ENCODE assay signal across 10 cellular contexts in the genomic region with DNA sequence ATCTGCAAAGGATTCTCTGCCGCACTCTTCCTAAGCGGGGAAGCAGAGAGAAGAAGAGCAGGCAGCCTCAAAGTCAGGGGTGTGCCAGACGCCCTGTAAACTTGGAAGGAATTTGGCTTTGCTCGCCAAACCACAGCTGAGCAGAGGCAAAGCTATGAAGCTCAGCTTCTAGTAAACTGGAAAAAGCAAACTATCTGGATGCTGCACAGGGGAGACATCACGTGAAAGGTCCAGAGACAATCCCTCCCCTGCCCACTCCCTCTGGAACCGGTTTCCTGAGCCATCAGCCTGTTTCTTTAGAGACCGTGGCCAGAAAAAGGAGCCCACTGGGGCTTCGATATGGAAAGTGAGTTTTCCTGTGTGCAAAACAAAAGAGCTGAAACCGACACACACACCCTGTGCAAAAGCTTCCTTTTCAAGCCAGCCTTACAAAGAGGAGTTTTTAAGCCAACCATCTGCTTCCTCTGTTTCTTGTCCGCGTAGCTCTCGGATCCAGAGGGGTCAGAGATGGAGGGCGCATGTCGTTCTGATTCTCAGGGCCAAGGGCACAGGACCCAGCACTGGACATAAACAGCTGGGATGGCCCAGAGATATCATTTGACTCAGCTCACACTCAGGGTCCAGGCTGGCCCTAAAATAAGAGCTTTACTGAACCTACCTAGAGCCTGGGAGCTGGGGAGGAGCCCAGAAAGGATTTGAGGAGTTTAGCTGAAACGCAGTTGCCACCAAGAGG. TPM values are rescaled to one million over a fixed set of nuclear protein-coding genes. Genes with fewer than 3 reads are reported as not detected.
DNase-seq lines count a peak whose midpoint lies in the region; ATAC-seq and TF ChIP-seq lines count a peak whose summit lies in the region.
"Had no signal": no experiment of that assay in that cellular context is flagged by ENCODE, and none has a peak within 500 bp of the region (broad histone marks: within the 10 kb centered on the region; RNA-seq: fewer than 3 reads in every experiment).

No MANE protein-coding gene starts in this region.

- H3K9me3 ChIP-seq in esophagus (ENCODE audit: control insufficient read depth in 2 of 2, insufficient read depth in 1 of 2, low read depth in 1 of 2, low read length in 1 of 2) (no peaks in the 10 kb centered on the region), upper lobe of right lung (no peaks in the 10 kb centered on the region)

- H3K27me3 ChIP-seq in esophagus (ENCODE audit: control insufficient read depth in 1 of 2, insufficient read depth in 2 of 2, low read length in 2 of 2) (no peaks in the 10 kb centered on the region), upper lobe of right lung (no peaks in the 10 kb centered on the region)

- H3K27ac ChIP-seq in esophagus (ENCODE audit: low read depth in 2 of 2, low read length in 1 of 2) = peak overlapping the region; percentile 16 to 53
- H3K27ac ChIP-seq in upper lobe of right lung = peak overlapping the region; percentile 49

- CTCF ChIA-PET in activated CD4-positive, alpha-beta T cell treated with anti-CD3 and anti-CD28 coated beads for 36 hours (lab: Charles Lee) = interaction anchor here (0.6 to 0.8 kb wide), 3 partner anchors 85 to 1355 kb away, joined by 3 read pairs; no protein-coding TSS in a partner anchor
- CTCF ChIA-PET in GM10248 (lab: Yijun Ruan, JAX) = interaction anchor here (1.3 to 1.5 kb wide), 2 partner anchors 9 to 108 kb away, joined by 3 to 4 read pairs; no protein-coding TSS in a partner anchor

- H3K4me1 ChIP-seq in esophagus (ENCODE audit: control insufficient read depth in 2 of 2, insufficient read depth in 2 of 2, low read length in 1 of 2) (peaks cover 2 to 4% of the 10 kb centered on the region in 2 donors), upper lobe of right lung (peaks cover 26% of the 10 kb centered on the region)

- H3K36me3 ChIP-seq in esophagus (ENCODE audit: control insufficient read depth in 2 of 2, insufficient read depth in 2 of 2, low read length in 1 of 2) = peaks cover 0 to 2% of the 10 kb centered on the region in 2 donors
- H3K36me3 ChIP-seq in upper lobe of right lung = no peaks in the 10 kb centered on the region

- peak; percentile 33 for ATAC-seq in activated CD4-positive, alpha-beta T cell treated with anti-CD3 and anti-CD28 coated beads for 36 hours
- no peak for ATAC-seq in upper lobe of right lung

- no peak for TF ChIP-seq CTCF in upper lobe of right lung (IDR thresholded peaks at IDR 0.05)
- no peak for TF ChIP-seq CTCF in GM10248 (IDR thresholded peaks at IDR 0.05; ENCODE audit: control extremely low read depth, extremely low read depth, low read depth, missing control alignments)

- POLR2A ChIA-PET in activated CD4-positive, alpha-beta T cell treated with anti-CD3 and anti-CD28 coated beads for 36 hours (lab: Charles Lee) = interaction anchor here (0.5 to 0.7 kb wide), 2 partner anchors 38 to 533 kb away, joined by 4 read pairs; no protein-coding TSS in a partner anchor
- POLR2A ChIA-PET in GM10248 (lab: Yijun Ruan, JAX) = no interaction called here

- H3K27me3 Mint-ChIP-seq in activated CD4-positive, alpha-beta T cell treated with anti-CD3 and anti-CD28 coated beads for 36 hours = no peaks in the 10 kb centered on the region

- peaks cover 1% of the 10 kb centered on the region for H3K4me1 Mint-ChIP-seq in activated CD4-positive, alpha-beta T cell treated with anti-CD3 and anti-CD28 coated beads for 36 hours

- 26 to 38% methylated on average over 15 of the region's 15 CpGs for WGBS in esophagus, 2 donors

- DNase-seq in activated CD4-positive, alpha-beta T cell treated with anti-CD3 and anti-CD28 coated beads for 36 hours = no peak
- no peak for DNase-seq in activated CD4-positive, alpha-beta T cell treated with anti-CD3 and anti-CD28 coated beads, Interleukin-2, amount 50 U/mL, for 1 hour
- DNase-seq in mucosa of gallbladder (ENCODE audit: low spot score) (peak; percentile 73), upper lobe of right lung (no peak), NCI-H2029 (lab: John Stamatoyannopoulos, UW) (no peak), GM10248 (ENCODE audit: extremely low spot score) (no peak)
- DNase-seq in activated CD8-positive, alpha-beta memory T cell treated with anti-CD3 and anti-CD28 coated beads, Interleukin-2, amount 50 U/mL, for 4 hours = no peak
- DNase-seq: 8988T, substantia nigra had no signal

- H3K27ac Mint-ChIP-seq in activated CD4-positive, alpha-beta T cell treated with anti-CD3 and anti-CD28 coated beads for 36 hours = no peak overlapping the region

- intact Hi-C loops in activated CD4-positive, alpha-beta T cell treated with anti-CD3 and anti-CD28 coated beads for 36 hours (cut with DNase I, micrococcal nuclease) = no loop called here
- intact Hi-C loops in upper lobe of right lung (cut with DNase I) = no loop called here

- H3K4me3 Mint-ChIP-seq in activated CD4-positive, alpha-beta T cell treated with anti-CD3 and anti-CD28 coated beads for 36 hours = no peak overlapping the region

- H3K36me3 Mint-ChIP-seq in activated CD4-positive, alpha-beta T cell treated with anti-CD3 and anti-CD28 coated beads for 36 hours (ENCODE audit: low read depth) = peaks cover 8% of the 10 kb centered on the region

- H3K4me3 ChIP-seq in esophagus (ENCODE audit: low read depth in 1 of 2, low read length in 2 of 2) = no peak overlapping the region
- no peak overlapping the region for H3K4me3 ChIP-seq in upper lobe of right lung

- peaks cover 8% of the 10 kb centered on the region for H3K9me3 Mint-ChIP-seq in activated CD4-positive, alpha-beta T cell treated with anti-CD3 and anti-CD28 coated beads for 36 hours (ENCODE audit: low read depth)

RNA-seq across cellular contexts. Expression of a gene that starts 58.2 kb away (rescaled TPM):
- total RNA-seq in activated CD4-positive, alpha-beta T cell treated with anti-CD3 and anti-CD28 coated beads for 36 hours = 10 to 100 TPM; 31.5 to 37.2 TPM
- 10 to 100 TPM in 1 of 2 donors, 1 to 10 TPM in 1; 7.8 to 14.6 TPM for polyA plus RNA-seq in esophagus
- total RNA-seq in mucosa of gallbladder = 30.9 TPM
- 15.8 TPM for total RNA-seq in upper lobe of right lung

RNA-seq across cellular contexts. Expression of a gene that starts 58.8 kb away (rescaled TPM):
- total RNA-seq in activated CD4-positive, alpha-beta T cell treated with anti-CD3 and anti-CD28 coated beads for 36 hours = 10 to 100 TPM; 37.0 to 41.0 TPM
- polyA plus RNA-seq in esophagus = 10 to 100 TPM; 10.4 to 10.9 TPM
- 19.9 TPM for total RNA-seq in mucosa of gallbladder
- total RNA-seq in upper lobe of right lung = 25.7 TPM
